In the genomic region with DNA sequence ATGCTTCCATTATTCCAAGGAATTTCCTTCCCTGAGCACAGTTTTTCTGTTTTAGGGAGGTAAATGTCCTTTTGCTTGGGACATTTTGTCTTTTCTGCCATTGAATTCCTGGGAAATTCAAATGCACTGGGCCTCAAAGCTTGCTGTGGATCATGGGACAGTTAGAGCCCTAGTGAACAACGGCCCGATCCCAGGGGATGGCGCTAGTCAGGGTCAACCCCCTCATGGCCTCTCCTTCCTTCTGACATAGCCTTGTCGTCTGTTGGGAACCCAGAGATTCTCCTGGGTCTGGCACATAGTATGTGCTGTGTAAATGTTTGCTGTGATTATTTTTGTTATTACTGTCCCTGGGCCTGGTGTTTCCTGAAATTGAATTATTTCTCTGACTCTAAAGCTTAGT, we compare ENCODE assay signal across 30 cellular contexts. TPM values are rescaled to one million over a fixed set of nuclear protein-coding genes. Genes with fewer than 3 reads are reported as not detected.
"Had no signal": no experiment of that assay in that cellular context is flagged by ENCODE, and none has a peak within 500 bp of the region (broad histone marks: within the 10 kb centered on the region; RNA-seq: fewer than 3 reads in every experiment).

No MANE protein-coding gene starts in this region.

- H3K36me3 ChIP-seq: adrenal gland, breast epithelium, Peyer's patch had no signal

- H3K9me3 ChIP-seq: adrenal gland, body of pancreas, breast epithelium, Peyer's patch had no signal

- H3K4me3 ChIP-seq: adrenal gland, body of pancreas, breast epithelium, Peyer's patch had no signal

- DNase-seq: activated CD4-positive, alpha-beta T cell treated with anti-CD3 and anti-CD28 coated beads, Interleukin-2, amount 10 ng/mL, durations not matched to agents 24 days and 14 days; activated CD4-positive, alpha-beta T cell treated with anti-CD3 and anti-CD28 coated beads, Interleukin-2, amount 50 U/mL, for 4 hours; activated CD8-positive, alpha-beta T cell treated with anti-CD3 and anti-CD28 coated beads for 36 hours; activated gamma-delta T cell; activated naive CD4-positive, alpha-beta T cell treated with Interleukin-2 at 50 U/mL for 16 hours; activated naive CD8-positive, alpha-beta T cell treated with anti-CD3 and anti-CD28 coated beads, Interleukin-2, amount 10 ng/mL, durations not matched to agents 7 days and 5 days; activated T-cell treated with anti-CD3 and anti-CD28 coated beads, Interleukin-2, amount 50 U/mL, for 24 hours; adrenal gland; body of pancreas; MM.1S; MV-4-11; NCI-H1092; NCI-H146; NCI-H187; NCI-H2029 treated with DMSO at 0.1 percent for 48 hours; NCI-H2107; NCI-H2171; NCI-H510A; NCI-H526; NCI-H748 treated with DMSO at 0.1 percent for 48 hours; NK-92 treated with Interleukin-12 subunit alpha and Interleukin-12 subunit beta, amount 100 ng/mL, for 24 hours; PC-3; Peyer's patch; RPMI8226; SW 1271; T-helper 1 cell; T1000 had no signal

- H3K9ac ChIP-seq: KMS-11 had no signal

- H3K4me2 ChIP-seq: KMS-11 had no signal

- ATAC-seq: activated CD8-positive, alpha-beta T cell treated with anti-CD3 and anti-CD28 coated beads for 36 hours; body of pancreas; PC-3 had no signal

- H3K27me3 ChIP-seq: adrenal gland, body of pancreas, breast epithelium, Peyer's patch had no signal

- H3K4me1 ChIP-seq: breast epithelium had no signal

- H3K27ac ChIP-seq: body of pancreas, KMS-11, Peyer's patch had no signal

RNA-seq across cellular contexts. Expression of a gene that starts 30.7 kb away (rescaled TPM):
- total RNA-seq: activated T-helper 2 cell treated with anti-CD3 and anti-CD28 coated beads, Interferon-gamma antibody, Interleukin-2, Interleukin-4, amounts not matched to agents 10 μg/mL and 5 μg/mL and 100 μg/mL, durations not matched to agents 14 hours and 24 hours and 36 hours had no signal
